10 cellular contexts compared by ENCODE assay signal in the genomic region with DNA sequence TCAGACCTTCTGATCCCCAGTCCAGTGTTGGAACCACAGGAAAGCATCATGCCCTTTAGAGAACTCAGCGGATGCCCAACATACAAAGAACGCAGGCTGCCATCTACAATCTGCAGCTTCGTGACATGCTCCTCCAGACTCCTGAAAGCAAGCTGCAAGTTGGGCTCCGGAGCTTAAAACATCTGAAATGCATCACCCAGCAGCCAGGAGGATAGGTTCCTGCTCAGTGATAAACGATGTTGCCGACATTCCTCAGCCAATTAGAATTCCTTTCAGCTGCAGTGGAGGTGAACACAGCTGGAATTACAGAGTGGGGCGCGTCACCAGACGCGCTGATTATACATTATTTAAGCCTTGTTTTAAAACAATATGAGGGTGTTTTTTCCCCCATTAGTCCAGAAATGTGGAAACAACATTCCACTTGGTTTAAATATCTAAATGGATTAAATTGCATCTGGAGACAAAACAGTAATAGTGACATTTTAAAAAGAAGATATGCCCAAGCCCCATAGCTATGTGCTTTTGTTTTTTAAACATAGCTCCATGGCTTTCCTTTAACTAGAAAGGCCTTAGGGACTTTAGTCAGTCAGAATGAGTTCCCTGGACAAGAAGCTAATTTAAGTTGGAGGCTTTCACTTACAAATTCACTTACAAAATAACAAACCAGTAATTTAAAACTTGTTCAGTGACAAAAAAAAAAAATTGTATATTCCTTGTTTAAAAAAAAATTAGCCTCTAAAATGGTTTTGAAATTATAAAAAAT. TPM values are rescaled to one million over a fixed set of nuclear protein-coding genes. Genes with fewer than 3 reads are reported as not detected.
DNase-seq lines count a peak whose midpoint lies in the region; FAIRE-seq and TF ChIP-seq lines count a peak whose summit lies in the region.
"Had no signal": no experiment of that assay in that cellular context is flagged by ENCODE, and none has a peak within 500 bp of the region (broad histone marks: within the 10 kb centered on the region; RNA-seq: fewer than 3 reads in every experiment).

No MANE protein-coding gene starts in this region.

- H3K9me3 ChIP-seq in kidney (ENCODE audit: control insufficient read depth in 1 of 2, low read length in 2 of 2): no peaks in the 10 kb centered on the region
- H3K9me3 ChIP-seq in tibial nerve: no peaks in the 10 kb centered on the region

- FAIRE-seq in kidney (lab: Jason Lieb, UNC): peak; percentile 13

- no peak for TF ChIP-seq EP300 in tibial nerve (IDR thresholded peaks at IDR 0.05)

- TF ChIP-seq CTCF in coronary artery (IDR thresholded peaks at IDR 0.05) (no peak), kidney (IDR thresholded peaks at IDR 0.05; ENCODE audit: borderline replicate concordance, extremely low read depth, insufficient read depth) (no peak), tibial nerve (IDR thresholded peaks at IDR 0.05) (no peak)

- peak overlapping the region in 1 of 2 donors; percentile 31 for H3K9ac ChIP-seq in kidney (ENCODE audit: low read length in 2 of 2)

- H3K4me1 ChIP-seq in kidney (ENCODE audit: control insufficient read depth in 1 of 2, insufficient read depth in 1 of 2, low read depth in 1 of 2, low read length in 2 of 2) (peaks cover 10 to 11% of the 10 kb centered on the region in 2 donors), tibial nerve (peaks cover 0 to 95% (median 40%) of the 10 kb centered on the region in 4 donors)

- no peaks in the 10 kb centered on the region for H3K27me3 ChIP-seq in tibial nerve

- intact Hi-C loops in kidney (cut with DNase I): no loop called here

- no peak for TF ChIP-seq POLR2A in tibial nerve (IDR thresholded peaks at IDR 0.05)

- DNase-seq in NCI-H748 (lab: John Stamatoyannopoulos, UW; ENCODE audit: unreplicated experiment) (peak; percentile 14), NCI-H748 treated with DMSO at 0.1 percent for 48 hours (lab: John Stamatoyannopoulos, UW) (no peak), coronary artery (ENCODE audit: low spot score) (no peak), kidney (no peak), tibial nerve (ENCODE audit: low spot score in 2 of 2) (no peak), activated T-cell treated with anti-CD3 and anti-CD28 coated beads for 4 hours (no peak), cerebellar cortex (ENCODE audit: low spot score) (no peak)
- no peak for DNase-seq in stimulated activated naive CD4-positive, alpha-beta T cell treated with Interleukin-2 at 50 U/mL for 16 hours (lab: John Stamatoyannopoulos, UW)
- DNase-seq: stimulated activated CD4-positive, alpha-beta T cell treated with anti-CD3 and anti-CD28 coated beads, Interleukin-4, amount 100 ng/mL, for 4 hours had no signal

- no peaks in the 10 kb centered on the region for H3K36me3 ChIP-seq in kidney (ENCODE audit: control insufficient read depth in 1 of 2, insufficient read depth in 2 of 2, low read length in 2 of 2)
- no peaks in the 10 kb centered on the region for H3K36me3 ChIP-seq in tibial nerve

- WGBS in tibial nerve, 2 donors: 36 to 46% methylated on average over 10 of the region's 10 CpGs

- H3K27ac ChIP-seq in coronary artery: peak overlapping the region; percentile 17 to 75
- peak overlapping the region; percentile 13 to 17 for H3K27ac ChIP-seq in kidney (ENCODE audit: low read depth in 2 of 2, low read length in 2 of 2)
- peak overlapping the region in 3 of 4 donors; percentile 43 to 99 (median 46) for H3K27ac ChIP-seq in tibial nerve
- H3K27ac ChIP-seq: 22Rv1 had no signal

- peak overlapping the region; percentile 54 for H3K4me3 ChIP-seq in coronary artery
- H3K4me3 ChIP-seq in kidney (ENCODE audit: low read length in 2 of 2): peak overlapping the region in 1 of 2 donors; percentile 40
- H3K4me3 ChIP-seq in tibial nerve: no peak overlapping the region

RNA-seq across cellular contexts. Expression of gene SMURF1, which starts 6.3 kb away (rescaled TPM):
- total RNA-seq in kidney (29.8 TPM), tibial nerve (10 to 100 TPM; 28.2 to 35.4 (median 31.1) TPM)
- 6.3 TPM for polyA plus RNA-seq in kidney (ENCODE audit: insufficient read depth, low read depth, low replicate concordance)
